Comparison of ENCODE assay signal across 7 cellular contexts in genomic region chr6:20946037-20946436, GRCh38.
DNase-seq lines count a peak whose midpoint lies in the region; ATAC-seq and TF ChIP-seq lines count a peak whose summit lies in the region.

No MANE protein-coding gene starts in this region.

- no peak for TF ChIP-seq CTCF in tibial nerve (IDR thresholded peaks at IDR 0.05)

- no peak overlapping the region for H3K27ac ChIP-seq in trophoblast cell (ENCODE audit: low read depth, low read length)
- H3K27ac ChIP-seq in tibial nerve = no peak overlapping the region

- no peak overlapping the region for H2BK5ac ChIP-seq in trophoblast cell (ENCODE audit: low read depth, low read length, poor library complexity)

- ATAC-seq in GM18873 (IDR thresholded peaks at IDR 0.05; ENCODE audit: low FRiP score, unreplicated experiment) = peak; percentile 78
- peak; percentile 87 for ATAC-seq in HG02678 (IDR thresholded peaks at IDR 0.05; ENCODE audit: unreplicated experiment)
- peak; percentile 97 to 98 for ATAC-seq in natural killer cell treated with Interleukin-12 subunit alpha and Interleukin-12 subunit beta and Interleukin-15 and Interleukin-18, amount 100 ng/mL, for 72 hours

- H3K4me1 Mint-ChIP-seq in natural killer cell treated with Interleukin-12 subunit alpha and Interleukin-12 subunit beta and Interleukin-15 and Interleukin-18, amount 100 ng/mL, for 72 hours (ENCODE audit: low read depth in 2 of 2) = peaks cover 8 to 19% of the 10 kb centered on the region in 2 donors

- H3K36me3 ChIP-seq in trophoblast cell (ENCODE audit: control insufficient read depth in 1 of 2, insufficient read depth in 2 of 2, low read length in 2 of 2) = peaks cover 0 to 3% of the 10 kb centered on the region in 2 experiments
- H3K36me3 ChIP-seq in tibial nerve = no peaks in the 10 kb centered on the region

- no peak overlapping the region for H3K9ac ChIP-seq in trophoblast cell (ENCODE audit: low read length)

- H3K9me3 ChIP-seq in trophoblast cell (ENCODE audit: insufficient read depth, low read depth, low read length) (no peaks in the 10 kb centered on the region), tibial nerve (peaks cover 0 to 17% (median 3%) of the 10 kb centered on the region in 4 donors)

- no peak overlapping the region for H4K8ac ChIP-seq in trophoblast cell (ENCODE audit: low read depth, low read length)

- H3K79me1 ChIP-seq in trophoblast cell (ENCODE audit: low read length) = no peaks in the 10 kb centered on the region

- peaks cover 6% of the 10 kb centered on the region for H3K9me3 Mint-ChIP-seq in natural killer cell treated with Interleukin-12 subunit alpha and Interleukin-12 subunit beta and Interleukin-15 and Interleukin-18, amount 100 ng/mL, for 72 hours

- H3K79me2 ChIP-seq in trophoblast cell (ENCODE audit: control insufficient read depth, insufficient read depth, low read length, poor library complexity) = no peaks in the 10 kb centered on the region

- peak; percentile 66 for DNase-seq in OCI-M1 (lab: John Stamatoyannopoulos, UW)
- peak; percentile 61 for DNase-seq in natural killer cell treated with Interleukin-12 subunit alpha and Interleukin-12 subunit beta and Interleukin-15 and Interleukin-18, amount 100 ng/mL, for 72 hours (ENCODE audit: low spot score)
- DNase-seq in NCI-H2107 treated with DMSO at 0.1 percent for 48 hours (lab: John Stamatoyannopoulos, UW; ENCODE audit: unreplicated experiment) = no peak
- DNase-seq in trophoblast cell = no peak
- DNase-seq in tibial nerve (ENCODE audit: low spot score in 2 of 2) = no peak

- H3K36me3 Mint-ChIP-seq in natural killer cell treated with Interleukin-12 subunit alpha and Interleukin-12 subunit beta and Interleukin-15 and Interleukin-18, amount 100 ng/mL, for 72 hours = peaks cover 17% of the 10 kb centered on the region

- H2BK12ac ChIP-seq in trophoblast cell (ENCODE audit: low read length) = no peak overlapping the region

- H3K4me3 Mint-ChIP-seq in natural killer cell treated with Interleukin-12 subunit alpha and Interleukin-12 subunit beta and Interleukin-15 and Interleukin-18, amount 100 ng/mL, for 72 hours = peak overlapping the region; percentile 7

- no peak overlapping the region for H3K27ac Mint-ChIP-seq in natural killer cell treated with Interleukin-12 subunit alpha and Interleukin-12 subunit beta and Interleukin-15 and Interleukin-18, amount 100 ng/mL, for 72 hours

- H3K27me3 Mint-ChIP-seq in natural killer cell treated with Interleukin-12 subunit alpha and Interleukin-12 subunit beta and Interleukin-15 and Interleukin-18, amount 100 ng/mL, for 72 hours = no peaks in the 10 kb centered on the region

- H2AFZ ChIP-seq in trophoblast cell (ENCODE audit: insufficient read depth, low read length, poor library complexity) = no peak overlapping the region

- no peak overlapping the region for H3K4me2 ChIP-seq in trophoblast cell (ENCODE audit: low read length)

- H2BK120ac ChIP-seq in trophoblast cell (ENCODE audit: insufficient read depth, low read length, poor library complexity) = no peak overlapping the region

- H3K4me1 ChIP-seq in trophoblast cell (ENCODE audit: control insufficient read depth in 1 of 2, insufficient read depth in 2 of 2, low read length in 2 of 2) = no peaks in the 10 kb centered on the region
- H3K4me1 ChIP-seq in tibial nerve = no peaks in the 10 kb centered on the region

- H3K27me3 ChIP-seq in trophoblast cell (ENCODE audit: insufficient read depth, low read length) (no peaks in the 10 kb centered on the region), tibial nerve (no peaks in the 10 kb centered on the region)

- no peak overlapping the region for H2AK5ac ChIP-seq in trophoblast cell (ENCODE audit: low read length)

- H3K18ac ChIP-seq in trophoblast cell (ENCODE audit: low read length) = no peak overlapping the region

- TF ChIP-seq POLR2A in tibial nerve (IDR thresholded peaks at IDR 0.05) = no peak

- H3K23ac ChIP-seq in trophoblast cell (ENCODE audit: low read length) = no peak overlapping the region

- no peak overlapping the region for H4K91ac ChIP-seq in trophoblast cell (ENCODE audit: low read depth, low read length)

- TF ChIP-seq EP300 in tibial nerve (IDR thresholded peaks at IDR 0.05) = no peak

- no peak overlapping the region for H3K4ac ChIP-seq in trophoblast cell (ENCODE audit: low read depth, low read length)

- H3K4me3 ChIP-seq in trophoblast cell (ENCODE audit: low read depth, low read length) (no peak overlapping the region), tibial nerve (no peak overlapping the region)

- no peak overlapping the region for H3K14ac ChIP-seq in trophoblast cell (ENCODE audit: low read length)

- no peak overlapping the region for H4K12ac ChIP-seq in trophoblast cell (ENCODE audit: low read depth, low read length)

- 100% methylated on average over 1 of the region's 1 CpG for WGBS in trophoblast cell (ENCODE audit: extremely low coverage, insufficient coverage, insufficient read length)
- WGBS in tibial nerve, 2 donors = 29 to 40% methylated on average over 1 of the region's 1 CpG

Comparison
In these comparisons a context has a peak if more than half of its experiments do, and no peak if none do; other contexts are left out.
1. DNase-seq: peak in OCI-M1 (single experiment) and natural killer cell treated with Interleukin-12 subunit alpha and Interleukin-12 subunit beta and Interleukin-15 and Interleukin-18, amount 100 ng/mL, for 72 hours (single experiment); none in NCI-H2107 treated with DMSO at 0.1 percent for 48 hours (single experiment), trophoblast cell (0 of 2) and tibial nerve (0 of 2).
2. Peak in every context shown above with its lines, with median percentiles within 50 percentile points of each other: ATAC-seq.